ENCODE assay signal across 21 cellular contexts in genomic region chr2:144377929-144378328, GRCh38.
DNase-seq lines count a peak whose midpoint lies in the region; TF ChIP-seq lines count a peak whose summit lies in the region.
"Had no signal": no experiment of that assay in that cellular context is flagged by ENCODE, and none has a peak within 500 bp of the region (broad histone marks: within the 10 kb centered on the region; RNA-seq: fewer than 3 reads in every experiment).

No MANE protein-coding gene starts in this region.

- peak overlapping the region; percentile 80 for H3K27ac Mint-ChIP-seq in activated T-helper 2 cell treated with anti-CD3 and anti-CD28 coated beads, Interferon-gamma antibody, Interleukin-2, Interleukin-4, amounts not matched to agents 10 μg/mL and 5 μg/mL and 100 μg/mL, durations not matched to agents 14 hours and 24 hours and 36 hours
- H3K27ac Mint-ChIP-seq: activated naive CD4-positive, alpha-beta T cell treated with anti-CD3 and anti-CD28 coated beads, Interleukin-2, amount 10 ng/mL, durations not matched to agents 7 days and 5 days; B cell; effector memory CD8-positive, alpha-beta T cell had no signal

- H3K27ac ChIP-seq in coronary artery, result no peak overlapping the region
- H3K27ac ChIP-seq: cardiac muscle cell, gastrocnemius medialis, right lobe of liver, SK-N-MC, VCaP had no signal

- DNase-seq in Daoy (ENCODE audit: low read depth) (peak; percentile 51), Kasumi-1 (lab: John Stamatoyannopoulos, UW) (peak; percentile 51 to 52), kidney tubule cell (ENCODE audit: low spot score) (peak; percentile 56), COR-L47 (lab: John Stamatoyannopoulos, UW) (no peak), coronary artery (ENCODE audit: low spot score) (no peak), germinal center (ENCODE audit: low spot score) (no peak), NCI-H1694 (lab: John Stamatoyannopoulos, UW) (no peak)
- DNase-seq in activated T-helper 2 cell treated with anti-CD3 and anti-CD28 coated beads, Interferon-gamma antibody, Interleukin-2, Interleukin-4, amounts not matched to agents 10 μg/mL and 5 μg/mL and 100 μg/mL, durations not matched to agents 14 hours and 24 hours and 36 hours (ENCODE audit: low spot score), result no peak
- DNase-seq: activated naive CD4-positive, alpha-beta T cell treated with anti-CD3 and anti-CD28 coated beads, Interleukin-2, amount 10 ng/mL, durations not matched to agents 7 days and 5 days; effector memory CD8-positive, alpha-beta T cell; gastrocnemius medialis; GOT3; islet precursor cell; NCI-H1092; NCI-H2171; occipital lobe; right lobe of liver had no signal

- H3K36me3 Mint-ChIP-seq in activated T-helper 2 cell treated with anti-CD3 and anti-CD28 coated beads, Interferon-gamma antibody, Interleukin-2, Interleukin-4, amounts not matched to agents 10 μg/mL and 5 μg/mL and 100 μg/mL, durations not matched to agents 14 hours and 24 hours and 36 hours (ENCODE audit: low read depth), result peaks cover 6% of the 10 kb centered on the region
- H3K36me3 Mint-ChIP-seq: activated naive CD4-positive, alpha-beta T cell treated with anti-CD3 and anti-CD28 coated beads, Interleukin-2, amount 10 ng/mL, durations not matched to agents 7 days and 5 days had no signal

- no peak overlapping the region for H3K4me3 ChIP-seq in coronary artery
- H3K4me3 ChIP-seq: cardiac muscle cell, gastrocnemius medialis, right lobe of liver, SK-N-MC had no signal

- peaks cover 80% of the 10 kb centered on the region for H3K4me1 Mint-ChIP-seq in activated T-helper 2 cell treated with anti-CD3 and anti-CD28 coated beads, Interferon-gamma antibody, Interleukin-2, Interleukin-4, amounts not matched to agents 10 μg/mL and 5 μg/mL and 100 μg/mL, durations not matched to agents 14 hours and 24 hours and 36 hours (ENCODE audit: low read depth)

- H3K9me3 Mint-ChIP-seq in activated T-helper 2 cell treated with anti-CD3 and anti-CD28 coated beads, Interferon-gamma antibody, Interleukin-2, Interleukin-4, amounts not matched to agents 10 μg/mL and 5 μg/mL and 100 μg/mL, durations not matched to agents 14 hours and 24 hours and 36 hours, result peaks cover 3% of the 10 kb centered on the region
- H3K9me3 Mint-ChIP-seq: effector memory CD8-positive, alpha-beta T cell had no signal

- intact Hi-C loops in activated T-helper 2 cell treated with anti-CD3 and anti-CD28 coated beads, Interferon-gamma antibody, Interleukin-2, Interleukin-4, amounts not matched to agents 10 μg/mL and 5 μg/mL and 100 μg/mL, durations not matched to agents 14 hours and 24 hours and 36 hours (cut with micrococcal nuclease), result no loop called here

- no peak overlapping the region for H3K4me3 Mint-ChIP-seq in activated T-helper 2 cell treated with anti-CD3 and anti-CD28 coated beads, Interferon-gamma antibody, Interleukin-2, Interleukin-4, amounts not matched to agents 10 μg/mL and 5 μg/mL and 100 μg/mL, durations not matched to agents 14 hours and 24 hours and 36 hours (ENCODE audit: low read depth)
- H3K4me3 Mint-ChIP-seq: activated naive CD4-positive, alpha-beta T cell treated with anti-CD3 and anti-CD28 coated beads, Interleukin-2, amount 10 ng/mL, durations not matched to agents 7 days and 5 days; B cell; effector memory CD8-positive, alpha-beta T cell had no signal

- no peaks in the 10 kb centered on the region for H3K27me3 Mint-ChIP-seq in activated T-helper 2 cell treated with anti-CD3 and anti-CD28 coated beads, Interferon-gamma antibody, Interleukin-2, Interleukin-4, amounts not matched to agents 10 μg/mL and 5 μg/mL and 100 μg/mL, durations not matched to agents 14 hours and 24 hours and 36 hours (ENCODE audit: low read depth)
- H3K27me3 Mint-ChIP-seq: effector memory CD8-positive, alpha-beta T cell had no signal

- no peak for TF ChIP-seq CTCF in coronary artery (IDR thresholded peaks at IDR 0.05)

Comparison
In these comparisons a context has a peak if more than half of its experiments do, and no peak if none do; other contexts are left out.
1. DNase-seq: peak in Daoy (single experiment), Kasumi-1 (2 of 2) and kidney tubule cell (single experiment); none in activated T-helper 2 cell treated with anti-CD3 and anti-CD28 coated beads, Interferon-gamma antibody, Interleukin-2, Interleukin-4, amounts not matched to agents 10 μg/mL and 5 μg/mL and 100 μg/mL, durations not matched to agents 14 hours and 24 hours and 36 hours (single experiment), COR-L47 (single experiment), coronary artery (single experiment), germinal center (single experiment) and NCI-H1694 (single experiment).